In the genomic region with DNA sequence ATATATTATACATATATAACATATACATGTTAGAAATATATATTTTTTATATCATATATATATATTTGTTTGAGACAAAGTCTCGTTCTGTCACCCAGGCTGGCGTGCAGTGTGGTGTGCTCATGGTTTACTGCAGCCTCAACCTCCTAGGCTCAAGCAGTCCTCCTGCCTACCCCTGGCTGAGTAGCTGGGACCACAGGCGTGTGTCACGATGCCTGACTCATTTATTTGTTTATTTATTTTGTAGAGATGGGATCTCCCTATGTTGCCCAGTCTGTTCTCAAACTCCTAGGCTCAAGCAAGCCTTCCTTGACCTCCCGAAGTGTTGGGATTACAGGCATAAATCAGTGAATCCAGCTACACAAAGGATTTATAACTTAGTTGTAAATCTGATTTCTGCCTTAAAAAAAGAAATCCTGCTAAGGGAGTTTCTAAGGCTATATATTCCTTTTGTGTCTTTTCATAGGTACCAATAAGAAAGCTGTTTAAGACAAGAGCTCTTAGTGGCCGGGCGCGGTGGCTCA, we compare ENCODE assay signal across 28 cellular contexts. TPM values are rescaled to one million over a fixed set of nuclear protein-coding genes. Genes with fewer than 3 reads are reported as not detected.
"Had no signal": no experiment of that assay in that cellular context is flagged by ENCODE, and none has a peak within 500 bp of the region (broad histone marks: within the 10 kb centered on the region; RNA-seq: fewer than 3 reads in every experiment).

No MANE protein-coding gene starts in this region.

- H3K9me3 ChIP-seq: adrenal gland, body of pancreas, colonic mucosa, esophagus squamous epithelium, gastroesophageal sphincter, pancreas, psoas muscle, sigmoid colon, transverse colon had no signal

- H3K27me3 ChIP-seq: adrenal gland, body of pancreas, cardiac muscle cell, colonic mucosa had no signal

- H3K4me3 ChIP-seq: adrenal gland, body of pancreas, cardiac muscle cell, colonic mucosa, esophagus squamous epithelium, gastroesophageal sphincter, pancreas, psoas muscle, sigmoid colon, transverse colon had no signal

- H3K4me1 ChIP-seq: adrenal gland, body of pancreas, colonic mucosa, pancreas had no signal

- ATAC-seq: body of pancreas; gastroesophageal sphincter; naive thymus-derived CD4-positive, alpha-beta T cell had no signal

- H3K27ac ChIP-seq: cardiac muscle cell, epithelial cell of prostate had no signal

- H3K36me3 ChIP-seq: adrenal gland, cardiac muscle cell, colonic mucosa, esophagus squamous epithelium, gastroesophageal sphincter, pancreas, sigmoid colon, transverse colon had no signal

- DNase-seq: activated CD4-positive, alpha-beta T cell treated with anti-CD3 and anti-CD28 coated beads for 4 hours; activated CD4-positive, alpha-beta T cell treated with anti-CD3 and anti-CD28 coated beads, Interleukin-2, amount 50 U/mL, for 4 hours; activated naive CD4-positive, alpha-beta T cell treated with Interleukin-2 at 50 U/mL for 16 hours; activated T-cell treated with anti-CD3 and anti-CD28 coated beads for 4 hours; activated T-cell treated with anti-CD3 and anti-CD28 coated beads, Interleukin-2, amount 50 U/mL, for 72 hours; adrenal gland; aorta; body of pancreas; cerebellar nuclear complex; colonic mucosa; effector CD8-positive, alpha-beta T cell; esophagus squamous epithelium; hippocampal formation; left cardiac atrium; midbrain; naive thymus-derived CD4-positive, alpha-beta T cell; nucleus accumbens; pancreas; psoas muscle; sigmoid colon; small intestine; stimulated activated CD4-positive, alpha-beta T cell treated with anti-CD3 and anti-CD28 coated beads, Interleukin-15, amount 100 ng/mL, for 24 hours; stimulated activated naive CD4-positive, alpha-beta T cell treated with Interleukin-2 at 50 U/mL for 16 hours; T-helper 1 cell; transverse colon had no signal

RNA-seq across cellular contexts. Expression of a gene that starts 53.8 kb away (rescaled TPM):
- polyA plus RNA-seq: cardiac muscle cell had no signal
